Comparison of ENCODE assay signal across 1 cellular context in genomic region chr16:84537431-84538151, GRCh38.
TF ChIP-seq lines count a peak whose summit lies in the region.

No MANE protein-coding gene starts in this region.

TF ChIP-seq in IMR-90, 13 proteins besides CTCF, POLR2A, EP300 and RAD21:
- TF ChIP-seq NFE2L2 (IDR thresholded peaks at IDR 0.05; ENCODE audit: low read depth, low read length) (no peak), BHLHE40 (IDR thresholded peaks at IDR 0.05; ENCODE audit: low read depth, low read length) (no peak), MXI1 (IDR thresholded peaks at IDR 0.05; ENCODE audit: borderline replicate concordance, low read depth, low read length) (no peak), CEBPB (IDR thresholded peaks at IDR 0.05; ENCODE audit: low read depth, low read length) (no peak), ELK1 (IDR thresholded peaks at IDR 0.05; ENCODE audit: borderline replicate concordance, low read depth, low read length) (no peak), USF2 (IDR thresholded peaks at IDR 0.05; ENCODE audit: low read depth, low read length) (no peak), RFX5 (IDR thresholded peaks at IDR 0.05; ENCODE audit: low read depth, low read length) (no peak), SMC3 (IDR thresholded peaks at IDR 0.05; ENCODE audit: low read depth, low read length) (no peak), RCOR1 (IDR thresholded peaks at IDR 0.05; ENCODE audit: insufficient replicate concordance, low read length) (no peak), FOS (IDR thresholded peaks at IDR 0.05; ENCODE audit: low read depth, low read length) (no peak), MAFK (IDR thresholded peaks at IDR 0.05; ENCODE audit: low read depth, low read length) (no peak), CHD1 (IDR thresholded peaks at IDR 0.05; ENCODE audit: low read depth, low read length) (no peak), MAZ (IDR thresholded peaks at IDR 0.05; ENCODE audit: borderline replicate concordance, low read depth, low read length) (no peak)
